29 cellular contexts compared by ENCODE assay signal in the genomic region with DNA sequence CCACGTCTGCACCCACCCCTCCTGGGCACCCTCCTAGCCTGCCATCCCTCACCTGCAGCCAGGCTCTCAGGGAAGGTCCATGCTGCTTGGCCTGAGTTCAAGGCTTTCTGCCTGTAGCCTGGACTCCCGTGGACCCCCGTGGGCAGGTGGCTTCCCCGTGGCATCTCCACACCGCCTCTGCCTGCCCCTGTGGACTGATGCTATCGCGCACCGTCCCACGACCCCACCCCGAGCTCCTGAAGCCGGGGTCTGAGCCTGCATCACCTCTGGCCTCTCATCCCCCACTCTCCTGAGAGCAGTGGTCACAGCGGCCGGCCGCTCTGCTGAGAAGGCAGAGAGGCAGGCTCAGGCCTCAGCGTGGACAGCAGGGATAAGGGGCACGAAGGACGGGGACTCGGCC. TPM values are rescaled to one million over a fixed set of nuclear protein-coding genes. Genes with fewer than 3 reads are reported as not detected.
DNase-seq lines count a peak whose midpoint lies in the region; ATAC-seq and TF ChIP-seq lines count a peak whose summit lies in the region.
"Had no signal": no experiment of that assay in that cellular context is flagged by ENCODE, and none has a peak within 500 bp of the region (broad histone marks: within the 10 kb centered on the region; RNA-seq: fewer than 3 reads in every experiment).

No MANE protein-coding gene starts in this region.

- intact Hi-C loops in cardiac septum (cut with DNase I) = no loop called here

- H3K27me3 ChIP-seq in H7 (ENCODE audit: control insufficient read depth, insufficient read depth, low read length) (no peaks in the 10 kb centered on the region), osteoblast (ENCODE audit: insufficient read depth, low read length) (peaks cover 15% of the 10 kb centered on the region)
- H3K27me3 ChIP-seq: thyroid gland had no signal

- H2AFZ ChIP-seq in osteoblast (ENCODE audit: low read length) = no peak overlapping the region

- peak; percentile 14 for DNase-seq in activated CD4-positive, alpha-beta T cell treated with anti-CD3 and anti-CD28 coated beads for 1 hour
- DNase-seq in activated CD4-positive, alpha-beta T cell treated with anti-CD3 and anti-CD28 coated beads, Interleukin-2, amount 50 U/mL, for 1 hour = no peak
- DNase-seq in H7 (peak; percentile 31), cardiac septum (ENCODE audit: low spot score) (peak; percentile 73), osteoblast (ENCODE audit: insufficient read length, low spot score, missing footprints) (peak; percentile 76), inferior parietal cortex (ENCODE audit: extremely low spot score) (no peak)
- no peak for DNase-seq in stimulated activated CD4-positive, alpha-beta T cell treated with anti-CD3 and anti-CD28 coated beads, Interleukin-4, amount 100 ng/mL, for 4 hours
- DNase-seq: activated CD8-positive, alpha-beta memory T cell treated with anti-CD3 and anti-CD28 coated beads for 24 hours; CD4-positive, CD25-positive, alpha-beta regulatory T cell; islet precursor cell; NCI-H1417 treated with DMSO at 0.1 percent for 48 hours; NCI-H2107; NCI-H446 treated with DMSO at 0.1 percent for 48 hours; stomach; thyroid gland had no signal

- no peak overlapping the region for H3K4me2 ChIP-seq in osteoblast (ENCODE audit: insufficient read depth, low read length)
- H3K4me2 ChIP-seq: KMS-11 had no signal

- no peaks in the 10 kb centered on the region for H4K20me1 ChIP-seq in osteoblast (ENCODE audit: insufficient read depth, low read length)

- no peak overlapping the region for H3K27ac ChIP-seq in osteoblast (ENCODE audit: low read depth, low read length)
- H3K27ac ChIP-seq: 22Rv1, dorsolateral prefrontal cortex, KMS-11, RWPE1, SK-N-MC, stomach, thyroid gland had no signal

- no peaks in the 10 kb centered on the region for H3K79me2 ChIP-seq in osteoblast (ENCODE audit: insufficient read depth, low read length)

- no peak for TF ChIP-seq CTCF in osteoblast (IDR thresholded peaks at IDR 0.05; ENCODE audit: extremely low read depth, low read depth, low read length)

- peaks cover 2% of the 10 kb centered on the region for H3K36me3 ChIP-seq in H7 (replicated peaks; ENCODE audit: control insufficient read depth, insufficient read depth, low read length)
- no peaks in the 10 kb centered on the region for H3K36me3 ChIP-seq in osteoblast (ENCODE audit: insufficient read depth, low read length)
- H3K36me3 ChIP-seq: thyroid gland had no signal

- H3K4me3 ChIP-seq in H7 (ENCODE audit: insufficient read depth, low read depth, low read length) (no peak overlapping the region), osteoblast (ENCODE audit: insufficient read depth, low read length) (no peak overlapping the region)
- H3K4me3 ChIP-seq: dorsolateral prefrontal cortex, lung, mucosa of descending colon, SK-N-MC, stomach, thyroid gland had no signal

- H3K9me3 ChIP-seq in osteoblast (ENCODE audit: low read depth, low read length) = no peaks in the 10 kb centered on the region
- H3K9me3 ChIP-seq: mucosa of descending colon, stomach, thyroid gland had no signal

- ATAC-seq in HG03135 (IDR thresholded peaks at IDR 0.05; ENCODE audit: unreplicated experiment) = no peak
- ATAC-seq: activated CD4-positive, CD25-positive, alpha-beta regulatory T cell treated with anti-CD3 and anti-CD28 coated beads, Interleukin-2, amount 50 U/mL, for 24 hours; activated naive CD4-positive, alpha-beta T cell treated with anti-CD3 and anti-CD28 coated beads, Interleukin-2, amount 50 U/mL, for 72 hours; mucosa of descending colon; natural killer cell treated with Interleukin-12 subunit alpha and Interleukin-12 subunit beta and Interleukin-15 and Interleukin-18, amount 100 ng/mL, for 72 hours; T-helper 17 cell had no signal

- H3K4me1 ChIP-seq in osteoblast (ENCODE audit: insufficient read depth, low read length) = no peaks in the 10 kb centered on the region

RNA-seq across cellular contexts. Expression of a gene that starts 4.5 kb away (rescaled TPM):
- total RNA-seq in H7 (2014; rRNA removed; shearing (Covaris generic)) = not detected in 2 replicates
- total RNA-seq in cardiac septum (not detected), osteoblast (not detected in 2 replicates)
- total RNA-seq: activated naive CD4-positive, alpha-beta T cell treated with anti-CD3 and anti-CD28 coated beads, Interleukin-2, amount 50 U/mL, for 72 hours; CD4-positive, CD25-positive, alpha-beta regulatory T cell; Daoy; lung; mucosa of descending colon; natural killer cell treated with Interleukin-12 subunit alpha and Interleukin-12 subunit beta and Interleukin-15 and Interleukin-18, amount 100 ng/mL, for 72 hours; progenitor cell of endocrine pancreas; T-helper 17 cell; thyroid gland had no signal

RNA-seq across cellular contexts. Expression of a gene that starts 5.9 kb away (rescaled TPM):
- 69.0 and 102 TPM in 2 replicates for total RNA-seq in H7 (2014; rRNA removed; shearing (Covaris generic))
- total RNA-seq in cardiac septum (11.0 TPM), osteoblast (7.7 and 8.7 TPM in 2 replicates)

RNA-seq across cellular contexts. Expression of a gene that starts 12.8 kb away (rescaled TPM):
- total RNA-seq in H7 (2014; rRNA removed; shearing (Covaris generic)) = 374 and 379 TPM in 2 replicates
- total RNA-seq in cardiac septum = 215 TPM
- total RNA-seq in osteoblast = 54.5 and 105 TPM in 2 replicates

RNA-seq across cellular contexts. Expression of a gene that starts 16.6 kb away (rescaled TPM):
- 0.26 and 0.55 TPM in 2 replicates for total RNA-seq in H7 (2014; rRNA removed; shearing (Covaris generic))
- total RNA-seq in cardiac septum (0.19 TPM), osteoblast (not detected in 2 replicates)
- total RNA-seq: Daoy, progenitor cell of endocrine pancreas had no signal

RNA-seq across cellular contexts. Expression of a gene that starts 19.0 kb away (rescaled TPM):
- total RNA-seq in H7 (2014; rRNA removed; shearing (Covaris generic)) = 1,398 and 1,404 TPM in 2 replicates
- total RNA-seq in cardiac septum (123 TPM), osteoblast (48.6 and 64.4 TPM in 2 replicates)

Comparison
In these comparisons a context has a peak if more than half of its experiments do, and no peak if none do; other contexts are left out.
1. DNase-seq: peak in activated CD4-positive, alpha-beta T cell treated with anti-CD3 and anti-CD28 coated beads for 1 hour (single experiment), H7 (single experiment), cardiac septum (single experiment) and osteoblast (single experiment); none in activated CD4-positive, alpha-beta T cell treated with anti-CD3 and anti-CD28 coated beads, Interleukin-2, amount 50 U/mL, for 1 hour (single experiment), stimulated activated CD4-positive, alpha-beta T cell treated with anti-CD3 and anti-CD28 coated beads, Interleukin-4, amount 100 ng/mL, for 4 hours (0 of 2) and inferior parietal cortex (single experiment).